ENCODE assay signal across 1 cellular context in genomic region chr3:121545564-121546455, GRCh38.
A peak's percentile ranks its signal among the peaks of the same experiment; 100 is the strongest.
TF ChIP-seq lines count a peak whose summit lies in the region.

Gene POLQ, minus strand, starts transcription at chr3:121545988. Its CDS starts 111 bp downstream, at chr3:121545877.

TF ChIP-seq in HepG2, 621 proteins besides CTCF, POLR2A, EP300 and RAD21 (continued from another document):
- TF ChIP-seq MTA1 (CRISPR knock-in tag; IDR thresholded peaks at IDR 0.05; ENCODE audit: borderline replicate concordance) (no peak), ELF1 (CRISPR knock-in tag; IDR thresholded peaks at IDR 0.05) (peak; percentile 94), GABPB1 (CRISPR knock-in tag; IDR thresholded peaks at IDR 0.05) (peak; percentile 97), TBL1XR1 (IDR thresholded peaks at IDR 0.05; ENCODE audit: borderline replicate concordance, low read length, partially characterized antibody) (peak; percentile 10), FOXP4 (CRISPR knock-in tag; IDR thresholded peaks at IDR 0.05) (peak; percentile 55; the same call in 1 of the 2 replicates), NFYB (CRISPR knock-in tag; IDR thresholded peaks at IDR 0.05) (no peak; the same call in 1 of the 2 replicates), FOXK2 (IDR thresholded peaks at IDR 0.05) (no peak), SALL1 (CRISPR knock-in tag; IDR thresholded peaks at IDR 0.05) (peak; percentile 79), KLF12 (CRISPR knock-in tag; IDR thresholded peaks at IDR 0.05; ENCODE audit: borderline replicate concordance) (peak; percentile 74; the same call in 1 of the 2 replicates), BRF2 (CRISPR knock-in tag; IDR thresholded peaks at IDR 0.05) (peak; percentile 53; the same call in 1 of the 2 replicates), RBFOX2 (IDR thresholded peaks at IDR 0.05; ENCODE audit: low read depth, low read length) (peak; percentile 36; the same call in 1 of the 2 replicates), ZNF337 (CRISPR knock-in tag; IDR thresholded peaks at IDR 0.05; ENCODE audit: borderline replicate concordance, low read depth) (0 out of 2 replicates have a peak, but pooled peaks have one; percentile 41), XRCC5 (optimal IDR thresholded peaks at IDR 0.05; ENCODE audit: low read length) (peak; percentile 71), ZNF234 (CRISPR knock-in tag; conservative IDR thresholded peaks at IDR 0.05) (0 out of 2 replicates have a peak, but pooled peaks have one; percentile 33), TFDP2 (CRISPR knock-in tag; IDR thresholded peaks at IDR 0.05) (peak; percentile 99), ZNF609 (CRISPR knock-in tag; IDR thresholded peaks at IDR 0.05; ENCODE audit: borderline replicate concordance) (no peak), SNRNP70 (IDR thresholded peaks at IDR 0.05; ENCODE audit: low read depth, low read length) (no peak)
